ENCODE assay signal across 1 cellular context in genomic region chr1:78157162-78157561, GRCh38.
TF ChIP-seq lines count a peak whose summit lies in the region.

No MANE protein-coding gene starts in this region.

TF ChIP-seq in K562, 482 proteins besides CTCF, POLR2A, EP300 and RAD21:
- no peak for TF ChIP-seq CHD7 (IDR thresholded peaks at IDR 0.05; ENCODE audit: low read depth, low read length)
- no peak for TF ChIP-seq XRCC3 (IDR thresholded peaks at IDR 0.05)
- TF ChIP-seq ZC3H4 (CRISPR knock-in tag; IDR thresholded peaks at IDR 0.05; ENCODE audit: borderline replicate concordance): no peak
- TF ChIP-seq C11orf30 (IDR thresholded peaks at IDR 0.05; ENCODE audit: low read depth): peak; percentile 57; the same call in 1 of the 2 replicates
- TF ChIP-seq ZNF589 (CRISPR knock-in tag; IDR thresholded peaks at IDR 0.05; ENCODE audit: low read depth): no peak
- TF ChIP-seq MAFK (IDR thresholded peaks at IDR 0.05; ENCODE audit: low read length): peak; percentile 43; the same call in 1 of the 2 replicates
- peak; percentile 38; the same call in 1 of the 2 replicates for TF ChIP-seq MAFF (IDR thresholded peaks at IDR 0.05; ENCODE audit: low read length)
- no peak for TF ChIP-seq ZNF263 (CRISPR knock-in tag; IDR thresholded peaks at IDR 0.05; ENCODE audit: borderline replicate concordance)
- TF ChIP-seq ZNF561 (CRISPR knock-in tag; conservative IDR thresholded peaks at IDR 0.05): no peak
- TF ChIP-seq CEBPG (CRISPR knock-in tag; IDR thresholded peaks at IDR 0.05): no peak
- 0 out of 4 replicates have a peak, but pooled peaks of 1 of the 2 experiments have one; percentile 51 for TF ChIP-seq CEBPG (tag; conservative IDR thresholded peaks at IDR 0.05 in 1 of 2, IDR thresholded peaks at IDR 0.05 in 1 of 2)
- no peak for TF ChIP-seq ETV6 (IDR thresholded peaks at IDR 0.05; ENCODE audit: borderline replicate concordance in 1 of 2, low read depth in 2 of 2, low read length in 1 of 2)
- TF ChIP-seq ETV6 (CRISPR knock-in tag; IDR thresholded peaks at IDR 0.05; ENCODE audit: borderline replicate concordance): no peak
- no peak for TF ChIP-seq DACH1 (IDR thresholded peaks at IDR 0.05; ENCODE audit: partially characterized antibody)
- TF ChIP-seq ZNF316 (IDR thresholded peaks at IDR 0.05): peak; percentile 67
- TF ChIP-seq PHF8 (IDR thresholded peaks at IDR 0.05; ENCODE audit: borderline replicate concordance, low read length): no peak
- no peak for TF ChIP-seq HOXB6 (CRISPR knock-in tag; IDR thresholded peaks at IDR 0.05; ENCODE audit: borderline replicate concordance)
